17 cellular contexts compared by ENCODE assay signal in genomic region chr1:26666855-26667254, GRCh38. TPM values are rescaled to one million over a fixed set of nuclear protein-coding genes. Genes with fewer than 3 reads are reported as not detected.
DNase-seq lines count a peak whose midpoint lies in the region; ATAC-seq and TF ChIP-seq lines count a peak whose summit lies in the region.
"Had no signal": no experiment of that assay in that cellular context is flagged by ENCODE, and none has a peak within 500 bp of the region (broad histone marks: within the 10 kb centered on the region; RNA-seq: fewer than 3 reads in every experiment).

No MANE protein-coding gene starts in this region.

- no peaks in the 10 kb centered on the region for H3K9me3 Mint-ChIP-seq in activated T-helper 17 cell treated with anti-CD3 and anti-CD28 coated beads, Interleukin-2, amount 50 U/mL, for 72 hours
- H3K9me3 Mint-ChIP-seq: CD4-positive, CD25-positive, alpha-beta regulatory T cell had no signal

- H3K27ac Mint-ChIP-seq in activated T-helper 17 cell treated with anti-CD3 and anti-CD28 coated beads, Interleukin-2, amount 50 U/mL, for 72 hours, result no peak overlapping the region
- H3K27ac Mint-ChIP-seq: activated naive CD8-positive, alpha-beta T cell; CD4-positive, CD25-positive, alpha-beta regulatory T cell had no signal

- H3K4me2 ChIP-seq in hepatocyte, result no peak overlapping the region

- H3K4me1 Mint-ChIP-seq in activated T-helper 17 cell treated with anti-CD3 and anti-CD28 coated beads, Interleukin-2, amount 50 U/mL, for 72 hours, result no peaks in the 10 kb centered on the region

- H3K27ac ChIP-seq in hepatocyte (no peak overlapping the region), transverse colon (no peak overlapping the region)
- H3K27ac ChIP-seq: heart right ventricle, pancreas had no signal

- H3K4me3 ChIP-seq in hepatocyte (no peak overlapping the region), transverse colon (no peak overlapping the region)
- H3K4me3 ChIP-seq: heart right ventricle, pancreas had no signal

- H3K27me3 Mint-ChIP-seq in activated T-helper 17 cell treated with anti-CD3 and anti-CD28 coated beads, Interleukin-2, amount 50 U/mL, for 72 hours, result no peaks in the 10 kb centered on the region
- H3K27me3 Mint-ChIP-seq: activated naive CD8-positive, alpha-beta T cell had no signal

- no peaks in the 10 kb centered on the region for H3K9me2 ChIP-seq in hepatocyte (replicated peaks; ENCODE audit: insufficient read depth)

- H3K36me3 Mint-ChIP-seq in activated T-helper 17 cell treated with anti-CD3 and anti-CD28 coated beads, Interleukin-2, amount 50 U/mL, for 72 hours (ENCODE audit: low read depth), result no peaks in the 10 kb centered on the region
- H3K36me3 Mint-ChIP-seq: activated naive CD8-positive, alpha-beta T cell; CD4-positive, CD25-positive, alpha-beta regulatory T cell had no signal

- TF ChIP-seq EP300 in transverse colon (IDR thresholded peaks at IDR 0.05; ENCODE audit: low read depth), result no peak

- TF ChIP-seq POLR2A in transverse colon (IDR thresholded peaks at IDR 0.05), result no peak

- H3K4me1 ChIP-seq in hepatocyte (ENCODE audit: insufficient read depth) (no peaks in the 10 kb centered on the region), transverse colon (no peaks in the 10 kb centered on the region)
- H3K4me1 ChIP-seq: pancreas had no signal

- intact Hi-C loops in transverse colon (cut with DNase I; ENCODE audit: low total_unique reads), result no loop called here

- H3K36me3 ChIP-seq in hepatocyte (replicated peaks; ENCODE audit: insufficient read depth, low read depth), result no peaks in the 10 kb centered on the region
- H3K36me3 ChIP-seq in transverse colon, result no peaks in the 10 kb centered on the region
- H3K36me3 ChIP-seq: heart right ventricle, pancreas had no signal

- H3K27me3 ChIP-seq in hepatocyte, result no peaks in the 10 kb centered on the region
- no peaks in the 10 kb centered on the region for H3K27me3 ChIP-seq in transverse colon
- H3K27me3 ChIP-seq: heart right ventricle, pancreas had no signal

- no peaks in the 10 kb centered on the region for H3K79me2 ChIP-seq in hepatocyte

- 88% methylated on average over 1 of the region's 1 CpG for WGBS in hepatocyte (ENCODE audit: low lambda C conversion rate, missing lambda C conversion rate)
- WGBS in transverse colon (ENCODE audit: low coverage in 1 of 2), 2 donors, result 83% methylated on average over 1 of the region's 1 CpG; no CpG with 5 or more reads in 1 of the 2 donors

- no peaks in the 10 kb centered on the region for H4K20me1 ChIP-seq in hepatocyte (ENCODE audit: insufficient read depth, poor library complexity, severe bottlenecking)

- in situ Hi-C loops in transverse colon (cut with MboI; ENCODE audit: low pct_ligation_motif_present in 1 of 4, low pct_unique_long_range_greater_than_20kb in 1 of 4, low sequenced_read_pairs in 3 of 4), result no loop called here

- TF ChIP-seq CTCF in hepatocyte (IDR thresholded peaks at IDR 0.05; ENCODE audit: poor library complexity) (no peak), transverse colon (IDR thresholded peaks at IDR 0.05) (no peak)

- H2AFZ ChIP-seq in hepatocyte, result no peak overlapping the region

- H3K4me3 Mint-ChIP-seq in activated T-helper 17 cell treated with anti-CD3 and anti-CD28 coated beads, Interleukin-2, amount 50 U/mL, for 72 hours, result no peak overlapping the region
- H3K4me3 Mint-ChIP-seq: activated naive CD8-positive, alpha-beta T cell; CD4-positive, CD25-positive, alpha-beta regulatory T cell had no signal

- DNase-seq in NK-92 treated with Interleukin-12 subunit alpha and Interleukin-12 subunit beta, amount 100 ng/mL, for 24 hours (lab: John Stamatoyannopoulos, UW), result peak; percentile 14
- DNase-seq in NK-92 (lab: John Stamatoyannopoulos, UW; ENCODE audit: unreplicated experiment) (no peak), HS-5 (ENCODE audit: low read depth) (peak; percentile 20), hepatocyte (ENCODE audit: low spot score) (peak; percentile 22), CD1c-positive myeloid dendritic cell (ENCODE audit: extremely low spot score) (no peak), NOMO-1 treated with dmso at 0.1 percent for 144 hours (lab: John Stamatoyannopoulos, UW; ENCODE audit: unreplicated experiment) (no peak), transverse colon (no peak)
- DNase-seq: 8988T, DND-41, GOT3, heart right ventricle, NCI-H1694, NCI-H510A, pancreas had no signal

- peak; percentile 97 for ATAC-seq in activated T-helper 17 cell treated with anti-CD3 and anti-CD28 coated beads, Interleukin-2, amount 50 U/mL, for 72 hours (replicated peaks)
- ATAC-seq: heart right ventricle, pancreas had no signal

- H3K9me3 ChIP-seq in hepatocyte (ENCODE audit: low read depth) (no peaks in the 10 kb centered on the region), transverse colon (no peaks in the 10 kb centered on the region)
- H3K9me3 ChIP-seq: heart right ventricle, pancreas had no signal

RNA-seq across cellular contexts. Expression of gene ARID1A, which starts 29.0 kb away (rescaled TPM):
- total RNA-seq in activated T-helper 17 cell treated with anti-CD3 and anti-CD28 coated beads, Interleukin-2, amount 50 U/mL, for 72 hours, result 10 to 100 TPM; 72.5 to 83.4 TPM
- total RNA-seq in hepatocyte (32.3 and 35.8 TPM in 2 replicates), transverse colon (10 to 100 TPM; 43.4 to 72.0 (median 53.1) TPM)
- polyA plus RNA-seq in hepatocyte, result 26.6 and 27.9 TPM in 2 replicates

Comparison
In these comparisons a context has a peak if more than half of its experiments do, and no peak if none do; other contexts are left out.
1. DNase-seq: peak in NK-92 treated with Interleukin-12 subunit alpha and Interleukin-12 subunit beta, amount 100 ng/mL, for 24 hours (single experiment), HS-5 (single experiment) and hepatocyte (single experiment); none in NK-92 (single experiment), CD1c-positive myeloid dendritic cell (single experiment), NOMO-1 treated with dmso at 0.1 percent for 144 hours (single experiment) and transverse colon (single experiment).